Comparison of ENCODE assay signal across 19 cellular contexts in the genomic region with DNA sequence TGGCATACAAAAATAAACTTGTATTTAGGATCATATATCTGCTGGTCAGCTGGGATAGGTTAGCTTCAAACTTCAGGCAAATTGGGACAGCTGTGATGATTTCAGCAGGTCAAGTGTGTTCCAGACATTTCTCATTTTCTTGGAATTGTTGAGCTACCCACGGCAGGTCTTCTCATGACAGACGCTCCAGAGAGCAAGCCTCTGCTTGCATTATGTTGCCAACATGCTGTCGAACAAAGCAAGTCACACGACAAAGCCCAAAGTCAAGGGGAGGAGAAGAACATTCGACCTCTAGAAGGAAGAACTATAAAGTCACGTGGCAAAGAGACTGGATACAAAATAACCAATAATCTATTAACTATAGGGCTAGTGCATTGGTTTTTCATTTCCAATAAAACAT.
"Had no signal": no experiment of that assay in that cellular context is flagged by ENCODE, and none has a peak within 500 bp of the region (broad histone marks: within the 10 kb centered on the region; RNA-seq: fewer than 3 reads in every experiment).

No MANE protein-coding gene starts in this region.

- H3K27ac ChIP-seq: brain microvascular endothelial cell, PC-9 had no signal

- H2AFZ ChIP-seq: PC-9 had no signal

- H3K27me3 ChIP-seq: brain microvascular endothelial cell had no signal

- H3K4me3 ChIP-seq: PC-9 had no signal

- H3K36me3 ChIP-seq: brain microvascular endothelial cell had no signal

- DNase-seq: activated CD4-positive, alpha-beta memory T cell treated with anti-CD3 and anti-CD28 coated beads for 36 hours; activated CD4-positive, alpha-beta T cell treated with anti-CD3 and anti-CD28 coated beads for 48 hours; activated CD4-positive, CD25-positive, alpha-beta regulatory T cell treated with anti-CD3 and anti-CD28 coated beads, Interleukin-2, amount 50 U/mL, for 72 hours; activated CD8-positive, alpha-beta memory T cell treated with anti-CD3 and anti-CD28 coated beads for 24 hours; activated gamma-delta T cell; activated naive CD4-positive, alpha-beta T cell treated with anti-CD3 and anti-CD28 coated beads for 36 hours; activated T-cell treated with anti-CD3 and anti-CD28 coated beads, Interleukin-2, amount 50 U/mL, for 4 hours; brain microvascular endothelial cell; caudate nucleus; NCI-H1105; NCI-H1436; NCI-H187; NCI-H2081; NCI-H446; NCI-H524; PC-9; SHP77 treated with DMSO at 0.1 percent for 48 hours; T-helper 9 cell had no signal

- H3K4me2 ChIP-seq: PC-9 had no signal

- ATAC-seq: activated T-cell treated with anti-CD3 and anti-CD28 coated beads, Interleukin-2, amount 50 U/mL, for 4 hours; WTC11 had no signal
